ENCODE assay signal across 10 cellular contexts in genomic region chr1:109986054-109986444, GRCh38. TPM values are rescaled to one million over a fixed set of nuclear protein-coding genes. Genes with fewer than 3 reads are reported as not detected.
DNase-seq lines count a peak whose midpoint lies in the region; ATAC-seq lines count a peak whose summit lies in the region.
"Had no signal": no experiment of that assay in that cellular context is flagged by ENCODE, and none has a peak within 500 bp of the region (broad histone marks: within the 10 kb centered on the region; RNA-seq: fewer than 3 reads in every experiment).

No MANE protein-coding gene starts in this region.

- H3K4me1 Mint-ChIP-seq in immature natural killer cell: peaks cover 32 to 42% of the 10 kb centered on the region in 2 donors

- H3K27me3 ChIP-seq in stomach smooth muscle (ENCODE audit: control insufficient read depth in 1 of 2, insufficient read depth in 2 of 2, low read length in 2 of 2): no peaks in the 10 kb centered on the region

- peak overlapping the region; percentile 94 to 95 for H3K9ac ChIP-seq in stomach smooth muscle (ENCODE audit: low read length in 2 of 2)

- no peaks in the 10 kb centered on the region for H3K9me3 ChIP-seq in stomach smooth muscle (ENCODE audit: control insufficient read depth in 2 of 2, low read length in 2 of 2)

- H3K4me1 ChIP-seq in stomach smooth muscle (ENCODE audit: control insufficient read depth, insufficient read depth, low read length): peaks cover 41% of the 10 kb centered on the region

- H3K4me3 ChIP-seq in stomach smooth muscle (ENCODE audit: low read length in 2 of 2): peak overlapping the region; percentile 83 to 92

- peak overlapping the region; percentile 99 for H3K27ac Mint-ChIP-seq in activated naive CD4-positive, alpha-beta T cell treated with anti-CD3 and anti-CD28 coated beads, Interleukin-2, amount 50 U/mL, for 72 hours
- peak overlapping the region; percentile 79 to 99 (median 96) for H3K27ac Mint-ChIP-seq in immature natural killer cell

- no peak for ATAC-seq in activated naive CD4-positive, alpha-beta T cell treated with anti-CD3 and anti-CD28 coated beads, Interleukin-2, amount 50 U/mL, for 72 hours
- ATAC-seq in HG02884 (IDR thresholded peaks at IDR 0.05; ENCODE audit: unreplicated experiment): no peak
- ATAC-seq: left lobe of liver had no signal

- DNase-seq in NCI-H82 (lab: John Stamatoyannopoulos, UW): peak; percentile 64
- DNase-seq in NCI-H82 treated with DMSO at 0.1 percent for 48 hours (lab: John Stamatoyannopoulos, UW; ENCODE audit: unreplicated experiment): no peak
- DNase-seq in activated naive CD4-positive, alpha-beta T cell treated with anti-CD3 and anti-CD28 coated beads, Interleukin-2, amount 50 U/mL, for 72 hours (ENCODE audit: low spot score in 2 of 2): no peak
- DNase-seq in immature natural killer cell: no peak
- no peak for DNase-seq in NCI-H1092 treated with DMSO at 0.1 percent for 48 hours (lab: John Stamatoyannopoulos, UW)
- DNase-seq in medulla oblongata (ENCODE audit: extremely low spot score): no peak
- DNase-seq: HCEC 1CT had no signal

- H3K4me3 Mint-ChIP-seq in immature natural killer cell: peak overlapping the region; percentile 91 to 98 (median 97)

- peaks cover 3 to 12% (median 6%) of the 10 kb centered on the region in 3 donors for H3K27me3 Mint-ChIP-seq in immature natural killer cell (ENCODE audit: low read depth in 3 of 3)

- H3K9me3 Mint-ChIP-seq in activated naive CD4-positive, alpha-beta T cell treated with anti-CD3 and anti-CD28 coated beads, Interleukin-2, amount 50 U/mL, for 72 hours: no peaks in the 10 kb centered on the region
- no peaks in the 10 kb centered on the region for H3K9me3 Mint-ChIP-seq in immature natural killer cell

- peaks cover 17 to 20% of the 10 kb centered on the region in 2 donors for H3K36me3 Mint-ChIP-seq in activated naive CD4-positive, alpha-beta T cell treated with anti-CD3 and anti-CD28 coated beads, Interleukin-2, amount 50 U/mL, for 72 hours
- no peaks in the 10 kb centered on the region for H3K36me3 Mint-ChIP-seq in immature natural killer cell

- no peaks in the 10 kb centered on the region for H3K36me3 ChIP-seq in stomach smooth muscle (ENCODE audit: control insufficient read depth in 2 of 2, insufficient read depth in 2 of 2, low read length in 2 of 2)

- no peak overlapping the region for H3K27ac ChIP-seq in stomach smooth muscle (ENCODE audit: low read length)

RNA-seq across cellular contexts. Expression of gene AHCYL1, which starts 1.5 kb away (rescaled TPM):
- 100 to 1,000 TPM in 1 of 2 donors, 10 to 100 TPM in 1; 78.8 to 112 TPM for total RNA-seq in activated naive CD4-positive, alpha-beta T cell treated with anti-CD3 and anti-CD28 coated beads, Interleukin-2, amount 50 U/mL, for 72 hours
- 10 to 100 TPM; 30.2 to 75.4 (median 46.4) TPM for polyA plus RNA-seq in immature natural killer cell

RNA-seq across cellular contexts. Expression of gene STRIP1, which starts 48.4 kb away (rescaled TPM):
- 10 to 100 TPM; 26.5 to 39.8 TPM for total RNA-seq in activated naive CD4-positive, alpha-beta T cell treated with anti-CD3 and anti-CD28 coated beads, Interleukin-2, amount 50 U/mL, for 72 hours
- polyA plus RNA-seq in immature natural killer cell: 10 to 100 TPM; 17.7 to 30.4 (median 19.6) TPM
